12 cellular contexts compared by ENCODE assay signal in the genomic region with DNA sequence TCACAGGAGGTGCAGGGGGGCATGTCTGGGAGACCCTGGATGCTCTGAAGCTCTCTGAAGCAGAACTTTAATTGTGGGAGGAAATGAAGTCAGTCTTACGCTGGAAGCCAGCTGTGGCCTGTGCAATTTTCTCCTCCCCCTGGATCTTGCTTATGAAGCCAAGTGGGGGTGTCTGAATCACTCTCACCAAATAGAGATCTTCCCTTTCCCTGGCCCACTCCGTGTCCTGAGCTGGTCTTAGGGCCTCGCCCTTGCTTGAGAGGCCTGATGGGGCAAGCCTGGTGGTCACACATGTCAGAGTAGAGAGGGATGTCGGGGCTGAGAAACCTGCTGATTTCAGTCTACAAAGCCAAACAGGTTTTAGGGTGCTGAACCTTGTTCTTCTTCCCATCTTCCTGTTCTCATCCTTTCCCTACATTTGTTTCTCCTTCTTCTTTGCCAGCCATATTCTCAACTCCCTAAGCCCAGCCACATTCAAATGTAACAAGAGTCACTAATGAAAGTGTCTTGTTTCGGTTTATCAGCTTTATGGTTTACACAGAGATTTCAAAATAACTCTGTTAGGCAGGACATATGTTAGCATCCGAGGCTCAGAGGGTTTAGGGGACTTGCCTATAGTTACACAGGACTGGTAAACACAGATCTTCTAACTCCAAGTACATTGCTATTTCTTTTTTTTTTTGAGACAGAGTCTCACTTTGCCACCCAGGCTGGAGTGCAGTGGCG.
DNase-seq lines count a peak whose midpoint lies in the region; ATAC-seq, FAIRE-seq and TF ChIP-seq lines count a peak whose summit lies in the region.
"Had no signal": no experiment of that assay in that cellular context is flagged by ENCODE, and none has a peak within 500 bp of the region (broad histone marks: within the 10 kb centered on the region; RNA-seq: fewer than 3 reads in every experiment).

No MANE protein-coding gene starts in this region.

- peak overlapping the region; percentile 61 for H2AFZ ChIP-seq in GM23248
- H2AFZ ChIP-seq in GM12878 (ENCODE audit: control insufficient read depth, low read depth, low read length), result no peak overlapping the region

- H3K4me1 ChIP-seq in GM23248 (ENCODE audit: insufficient read depth), result peaks cover 28% of the 10 kb centered on the region
- peaks cover 13% of the 10 kb centered on the region for H3K4me1 ChIP-seq in GM12878 (ENCODE audit: control insufficient read depth, insufficient read depth, low read length)
- H3K4me1 ChIP-seq in stomach smooth muscle (ENCODE audit: control insufficient read depth, insufficient read depth, low read length), result peaks cover 24% of the 10 kb centered on the region

- H3K36me3 ChIP-seq in GM23248 (ENCODE audit: low read depth), result no peaks in the 10 kb centered on the region
- no peaks in the 10 kb centered on the region for H3K36me3 ChIP-seq in GM12878 (ENCODE audit: control insufficient read depth in 2 of 2, insufficient read depth in 2 of 2, low read length in 1 of 2)
- H3K36me3 ChIP-seq in stomach smooth muscle (ENCODE audit: control insufficient read depth in 2 of 2, insufficient read depth in 2 of 2, low read length in 2 of 2), result no peaks in the 10 kb centered on the region

- intact Hi-C loops in GM12878 (cut with micrococcal nuclease; ENCODE audit: unreplicated experiment), result no loop called here

- no peak for TF ChIP-seq CTCF in GM12878 (IDR thresholded peaks at IDR 0.05 in 2 of 3, conservative IDR thresholded peaks at IDR 0.05 in 1 of 3; ENCODE audit: control insufficient read depth in 2 of 3, extremely low read depth in 1 of 3, insufficient read depth in 1 of 3, low read depth in 3 of 3, low read length in 3 of 3)

- no peak for TF ChIP-seq RAD21 in GM12878 (IDR thresholded peaks at IDR 0.05; ENCODE audit: insufficient read depth, low read depth, low read length)

- no peaks in the 10 kb centered on the region for H4K20me1 ChIP-seq in GM23248 (ENCODE audit: insufficient read depth)
- no peaks in the 10 kb centered on the region for H4K20me1 ChIP-seq in GM12878 (ENCODE audit: control insufficient read depth, insufficient read depth)

- no peak for TF ChIP-seq POLR2A in GM12878 (IDR thresholded peaks at IDR 0.05; ENCODE audit: low read depth, low read length)

- H3K9me3 ChIP-seq in GM23248 (ENCODE audit: low read depth), result no peaks in the 10 kb centered on the region
- no peaks in the 10 kb centered on the region for H3K9me3 ChIP-seq in GM12878 (replicated peaks; ENCODE audit: control insufficient read depth, insufficient read depth, low read length)
- no peaks in the 10 kb centered on the region for H3K9me3 ChIP-seq in stomach smooth muscle (ENCODE audit: control insufficient read depth in 2 of 2, low read length in 2 of 2)

- in situ Hi-C loops in GM23248 (cut with MboI) (loop anchor here (10.0 to 25.0 kb wide), 2 partner anchors 222 to 450 kb away; no protein-coding TSS in a partner anchor), GM12878 (cut with MboI) (no loop called here)

- BruUV-seq in GM12878 (replicated peaks; lab: Mats Ljungman, UMichigan), result no TSS peak

- no peaks in the 10 kb centered on the region for H3K9me2 ChIP-seq in GM23248 (ENCODE audit: insufficient read depth)

- POLR2A ChIA-PET in GM12878 (lab: Charles Lee), result interaction anchor here (0.6 kb wide), 1 partner anchor 202 kb away, joined by 3 read pairs; no protein-coding TSS in a partner anchor

- H3K79me2 ChIP-seq in GM23248 (ENCODE audit: insufficient read depth), result no peaks in the 10 kb centered on the region
- H3K79me2 ChIP-seq in GM12878 (ENCODE audit: control insufficient read depth, insufficient read depth, low read length), result no peaks in the 10 kb centered on the region

- peak; percentile 84 for DNase-seq in GM23248
- DNase-seq in GM12878 (ENCODE audit: low read depth, low spot score), result no peak
- peak; percentile 46 for DNase-seq in hepatic stellate cell (ENCODE audit: low spot score)
- no peak for DNase-seq in activated naive CD4-positive, alpha-beta T cell (lab: John Stamatoyannopoulos, UW)
- no peak for DNase-seq in SW 1271 (lab: John Stamatoyannopoulos, UW)
- DNase-seq in cortex of kidney (lab: John Stamatoyannopoulos, UW), result no peak
- DNase-seq: activated T-cell treated with anti-CD3 and anti-CD28 coated beads, Interleukin-2, amount 50 U/mL, for 24 hours; effector CD4-positive, alpha-beta T cell; GOT3 had no signal

- FAIRE-seq in GM12878 (lab: Jason Lieb, UNC), result no peak
- FAIRE-seq: TTC549 had no signal

- H3K27me3 ChIP-seq in GM23248 (replicated peaks; ENCODE audit: insufficient read depth) (no peaks in the 10 kb centered on the region), GM12878 (replicated peaks in 1 of 2; ENCODE audit: control insufficient read depth in 2 of 2, insufficient read depth in 2 of 2, low read length in 1 of 2) (peaks cover 1 to 5% of the 10 kb centered on the region in 2 experiments; a peak in 3 of 4 replicates), stomach smooth muscle (ENCODE audit: control insufficient read depth in 1 of 2, insufficient read depth in 2 of 2, low read length in 2 of 2) (peaks cover 13 to 17% of the 10 kb centered on the region in 2 donors)

- SMC1A ChIA-PET in GM12878 (lab: Charles Lee; ENCODE audit: uncharacterized antibody, unreplicated experiment), result interaction anchor here (0.6 to 1.4 kb wide), 2 partner anchors 105 to 521 kb away, joined by 3 read pairs; no protein-coding TSS in a partner anchor

- RAD21 ChIA-PET in GM12878 (lab: Charles Lee; ENCODE audit: unreplicated experiment), result interaction anchor here (0.7 kb wide), 1 partner anchor 421 kb away, joined by 4 read pairs; no protein-coding TSS in a partner anchor

- TF ChIP-seq EP300 in GM12878 (IDR thresholded peaks at IDR 0.05; ENCODE audit: borderline replicate concordance in 1 of 2, control insufficient read depth in 1 of 2, low read depth in 2 of 2, low read length in 2 of 2), result no peak

- ATAC-seq in GM12878 (peak; percentile 34), HG02623 (IDR thresholded peaks at IDR 0.05; ENCODE audit: unreplicated experiment) (no peak)

- H3K4me3 ChIP-seq in GM23248 (no peak overlapping the region), GM12878 (no peak overlapping the region), stomach smooth muscle (ENCODE audit: low read length in 2 of 2) (peak overlapping the region; percentile 15 to 34)

- H3K27ac ChIP-seq in GM23248 (peak overlapping the region; percentile 38), GM12878 (ENCODE audit: control insufficient read depth, insufficient read depth) (no peak overlapping the region), stomach smooth muscle (ENCODE audit: low read length) (peak overlapping the region; percentile 49)

- CTCF ChIA-PET in GM12878 (lab: Yijun Ruan, JAX), result interaction anchor here (0.6 kb wide), 1 partner anchor 14 kb away, joined by 3 read pairs; no protein-coding TSS in a partner anchor

- 49 to 67% methylated on average over 7 of the region's 7 CpGs for WGBS in GM23248 (ENCODE audit: low coverage in 1 of 2, low lambda C conversion rate in 2 of 2, missing lambda C conversion rate in 2 of 2), 2 experiments
- WGBS in GM12878 (ENCODE audit: insufficient coverage, insufficient replicate concordance, low lambda C conversion rate, missing lambda C conversion rate), result 47% methylated on average over 7 of the region's 7 CpGs

- H3K9ac ChIP-seq in GM23248 (peak overlapping the region; percentile 20; the same call in 1 of the 2 replicates), GM12878 (ENCODE audit: control insufficient read depth, insufficient read depth, low read length) (no peak overlapping the region), stomach smooth muscle (ENCODE audit: low read length in 2 of 2) (no peak overlapping the region)

- H3F3A ChIP-seq in GM23248 (ENCODE audit: insufficient read depth), result peaks cover 19% of the 10 kb centered on the region; the same call in 1 of the 2 replicates

- peak overlapping the region; percentile 71 for H3K4me2 ChIP-seq in GM23248 (ENCODE audit: unreplicated experiment)
- H3K4me2 ChIP-seq in GM12878 (ENCODE audit: control insufficient read depth, insufficient read depth), result peak overlapping the region; percentile 50; the same call in 1 of the 2 replicates

TF ChIP-seq in GM12878, 131 proteins besides CTCF, POLR2A, EP300 and RAD21:
- TF ChIP-seq BRCA1 (IDR thresholded peaks at IDR 0.05; ENCODE audit: low read depth, low read length) (no peak), YY1 (IDR thresholded peaks at IDR 0.05; ENCODE audit: low read depth, low read length) (no peak), EZH2 (IDR thresholded peaks at IDR 0.05; ENCODE audit: borderline replicate concordance, control insufficient read depth, low read depth, low read length) (no peak), JUNB (IDR thresholded peaks at IDR 0.05) (no peak), BHLHE40 (IDR thresholded peaks at IDR 0.05; ENCODE audit: borderline replicate concordance in 1 of 2, low read depth in 2 of 2, low read length in 1 of 2) (no peak), NFXL1 (IDR thresholded peaks at IDR 0.05; ENCODE audit: borderline replicate concordance) (no peak), STAT1 (conservative IDR thresholded peaks at IDR 0.05) (no peak), ZZZ3 (IDR thresholded peaks at IDR 0.05; ENCODE audit: control insufficient read depth, insufficient read length, low read depth) (no peak)
- TF ChIP-seq, protein P1, sequence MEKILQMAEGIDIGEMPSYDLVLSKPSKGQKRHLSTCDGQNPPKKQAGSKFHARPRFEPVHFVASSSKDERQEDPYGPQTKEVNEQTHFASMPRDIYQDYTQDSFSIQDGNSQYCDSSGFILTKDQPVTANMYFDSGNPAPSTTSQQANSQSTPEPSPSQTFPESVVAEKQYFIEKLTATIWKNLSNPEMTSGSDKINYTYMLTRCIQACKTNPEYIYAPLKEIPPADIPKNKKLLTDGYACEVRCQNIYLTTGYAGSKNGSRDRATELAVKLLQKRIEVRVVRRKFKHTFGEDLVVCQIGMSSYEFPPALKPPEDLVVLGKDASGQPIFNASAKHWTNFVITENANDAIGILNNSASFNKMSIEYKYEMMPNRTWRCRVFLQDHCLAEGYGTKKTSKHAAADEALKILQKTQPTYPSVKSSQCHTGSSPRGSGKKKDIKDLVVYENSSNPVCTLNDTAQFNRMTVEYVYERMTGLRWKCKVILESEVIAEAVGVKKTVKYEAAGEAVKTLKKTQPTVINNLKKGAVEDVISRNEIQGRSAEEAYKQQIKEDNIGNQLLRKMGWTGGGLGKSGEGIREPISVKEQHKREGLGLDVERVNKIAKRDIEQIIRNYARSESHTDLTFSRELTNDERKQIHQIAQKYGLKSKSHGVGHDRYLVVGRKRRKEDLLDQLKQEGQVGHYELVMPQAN (conservative IDR thresholded peaks at IDR 0.05), result no peak

Comparison
In these comparisons a context has a peak if more than half of its experiments do, and no peak if none do; other contexts are left out.
1. DNase-seq: peak in GM23248 (single experiment) and hepatic stellate cell (single experiment); none in GM12878 (single experiment), activated naive CD4-positive, alpha-beta T cell (0 of 4), SW 1271 (0 of 2) and cortex of kidney (single experiment).
2. H3K4me3 ChIP-seq: peak in stomach smooth muscle (2 of 2); none in GM23248 (single experiment) and GM12878 (single experiment).